ENCODE assay signal across 18 cellular contexts in genomic region chr3:14157951-14158350, GRCh38.
"Had no signal": no experiment of that assay in that cellular context is flagged by ENCODE, and none has a peak within 500 bp of the region (broad histone marks: within the 10 kb centered on the region; RNA-seq: fewer than 3 reads in every experiment).

No MANE protein-coding gene starts in this region.

- H3K27ac ChIP-seq: foreskin keratinocyte, left lung, pancreas, skin epidermis had no signal

- H3K27me3 Mint-ChIP-seq: activated naive CD8-positive, alpha-beta T cell treated with anti-CD3 and anti-CD28 coated beads, Interleukin-2, amount 10 ng/mL, durations not matched to agents 7 days and 5 days; natural killer cell treated with Interleukin-12 subunit alpha and Interleukin-12 subunit beta and Interleukin-15 and Interleukin-18, amount 100 ng/mL, for 72 hours had no signal

- H3K4me1 Mint-ChIP-seq: activated naive CD8-positive, alpha-beta T cell treated with anti-CD3 and anti-CD28 coated beads, Interleukin-2, amount 10 ng/mL, durations not matched to agents 7 days and 5 days; immature natural killer cell had no signal

- DNase-seq: activated CD4-positive, alpha-beta T cell treated with anti-CD3 and anti-CD28 coated beads, Interleukin-2, amount 50 U/mL, for 48 hours; activated naive CD4-positive, alpha-beta T cell treated with Interleukin-2 at 50 U/mL for 16 hours; activated naive CD8-positive, alpha-beta T cell treated with anti-CD3 and anti-CD28 coated beads, Interleukin-2, amount 10 ng/mL, durations not matched to agents 7 days and 5 days; amygdala; foreskin keratinocyte; immature natural killer cell; kidney glomerular epithelial cell; left lung; right cardiac atrium; stimulated activated CD8-positive, alpha-beta memory T cell treated with anti-CD3 and anti-CD28 coated beads, Interleukin-4, amount 100 ng/mL, for 48 hours; stimulated activated naive CD4-positive, alpha-beta T cell had no signal

- H3K27me3 ChIP-seq: foreskin keratinocyte, left lung, pancreas had no signal

- ATAC-seq: left lung; natural killer cell treated with Interleukin-12 subunit alpha and Interleukin-12 subunit beta and Interleukin-15 and Interleukin-18, amount 100 ng/mL, for 72 hours; pancreas; SK-N-SH treated with all-trans-retinoic acid at 6 μM for 48 hours had no signal

- H3K4me3 ChIP-seq: left lung, lung, pancreas, skin epidermis had no signal

- FAIRE-seq: pancreas had no signal

- H3K4me1 ChIP-seq: left lung, pancreas had no signal

- H3K9me3 ChIP-seq: pancreas had no signal

- H3K4me3 Mint-ChIP-seq: activated naive CD8-positive, alpha-beta T cell treated with anti-CD3 and anti-CD28 coated beads, Interleukin-2, amount 10 ng/mL, durations not matched to agents 7 days and 5 days; immature natural killer cell; natural killer cell treated with Interleukin-12 subunit alpha and Interleukin-12 subunit beta and Interleukin-15 and Interleukin-18, amount 100 ng/mL, for 72 hours; T-helper 2 cell treated with Interferon-gamma antibody and Interleukin-4, amounts not matched to agents 5 μg/mL and 100 μg/mL, for 36 hours had no signal

- H3K27ac Mint-ChIP-seq: activated naive CD8-positive, alpha-beta T cell treated with anti-CD3 and anti-CD28 coated beads, Interleukin-2, amount 10 ng/mL, durations not matched to agents 7 days and 5 days; activated T-helper 2 cell treated with anti-CD3 and anti-CD28 coated beads, Interferon-gamma antibody, Interleukin-2, Interleukin-4, amounts not matched to agents 10 μg/mL and 5 μg/mL and 100 μg/mL, durations not matched to agents 14 hours and 24 hours and 36 hours; immature natural killer cell; natural killer cell treated with Interleukin-12 subunit alpha and Interleukin-12 subunit beta and Interleukin-15 and Interleukin-18, amount 100 ng/mL, for 72 hours; T-helper 2 cell treated with Interferon-gamma antibody and Interleukin-4, amounts not matched to agents 5 μg/mL and 100 μg/mL, for 36 hours had no signal
